Comparison of ENCODE assay signal across 15 cellular contexts in genomic region chr9:98369896-98370295, GRCh38.
DNase-seq lines count a peak whose midpoint lies in the region; ATAC-seq and TF ChIP-seq lines count a peak whose summit lies in the region.
"Had no signal": no experiment of that assay in that cellular context is flagged by ENCODE, and none has a peak within 500 bp of the region (broad histone marks: within the 10 kb centered on the region; RNA-seq: fewer than 3 reads in every experiment).

No MANE protein-coding gene starts in this region.

- intact Hi-C loops in natural killer cell (cut with micrococcal nuclease) = no loop called here

- peaks cover 10 to 29% of the 10 kb centered on the region in 2 donors for H3K27me3 Mint-ChIP-seq in natural killer cell treated with Interleukin-12 subunit alpha and Interleukin-12 subunit beta and Interleukin-15 and Interleukin-18, amount 100 ng/mL, for 72 hours
- H3K27me3 Mint-ChIP-seq in natural killer cell (ENCODE audit: low read depth in 2 of 2) = peaks cover 6% of the 10 kb centered on the region in 2 donors

- no peak overlapping the region for H3K27ac Mint-ChIP-seq in natural killer cell treated with Interleukin-12 subunit alpha and Interleukin-12 subunit beta and Interleukin-15 and Interleukin-18, amount 100 ng/mL, for 72 hours
- H3K27ac Mint-ChIP-seq in natural killer cell = no peak overlapping the region
- H3K27ac Mint-ChIP-seq: B cell; CD4-positive, alpha-beta T cell; CD8-positive, alpha-beta T cell had no signal

- ATAC-seq in natural killer cell treated with Interleukin-12 subunit alpha and Interleukin-12 subunit beta and Interleukin-15 and Interleukin-18, amount 100 ng/mL, for 72 hours = no peak
- ATAC-seq in natural killer cell (no peak), left lobe of liver (no peak), GM18519 (IDR thresholded peaks at IDR 0.05; ENCODE audit: low FRiP score, unreplicated experiment) (no peak)
- ATAC-seq: A549; CD8-positive, alpha-beta T cell; GM12878 had no signal

- TF ChIP-seq CTCF in natural killer cell (IDR thresholded peaks at IDR 0.05) = no peak

- no peak overlapping the region for H3K4me3 Mint-ChIP-seq in natural killer cell treated with Interleukin-12 subunit alpha and Interleukin-12 subunit beta and Interleukin-15 and Interleukin-18, amount 100 ng/mL, for 72 hours
- no peak overlapping the region for H3K4me3 Mint-ChIP-seq in natural killer cell
- H3K4me3 Mint-ChIP-seq: B cell; CD4-positive, alpha-beta T cell; CD8-positive, alpha-beta T cell had no signal

- peaks cover 5% of the 10 kb centered on the region for H3K9me3 Mint-ChIP-seq in natural killer cell treated with Interleukin-12 subunit alpha and Interleukin-12 subunit beta and Interleukin-15 and Interleukin-18, amount 100 ng/mL, for 72 hours
- peaks cover 6 to 10% of the 10 kb centered on the region in 2 donors for H3K9me3 Mint-ChIP-seq in natural killer cell

- peaks cover 7% of the 10 kb centered on the region for H3K36me3 Mint-ChIP-seq in natural killer cell treated with Interleukin-12 subunit alpha and Interleukin-12 subunit beta and Interleukin-15 and Interleukin-18, amount 100 ng/mL, for 72 hours
- H3K36me3 Mint-ChIP-seq in natural killer cell = peaks cover 7% of the 10 kb centered on the region

- no peaks in the 10 kb centered on the region for H3K4me1 Mint-ChIP-seq in natural killer cell treated with Interleukin-12 subunit alpha and Interleukin-12 subunit beta and Interleukin-15 and Interleukin-18, amount 100 ng/mL, for 72 hours (ENCODE audit: low read depth in 2 of 2)
- H3K4me1 Mint-ChIP-seq in natural killer cell = no peaks in the 10 kb centered on the region

- peak; percentile 34 for DNase-seq in natural killer cell treated with Interleukin-12 subunit alpha and Interleukin-12 subunit beta and Interleukin-15 and Interleukin-18, amount 100 ng/mL, for 72 hours (ENCODE audit: low spot score)
- DNase-seq in natural killer cell (no peak), left lobe of liver (ENCODE audit: low spot score) (peak; percentile 12), amniotic stem cell (lab: John Stamatoyannopoulos, UW) (no peak)
- DNase-seq: AML-193; Caco-2; Calu3; CD4-positive, alpha-beta T cell; CD8-positive, alpha-beta T cell; DMS79 treated with DMSO at 0.1 percent for 48 hours; GF-D8 had no signal

Comparison
In these comparisons a context has a peak if more than half of its experiments do, and no peak if none do; other contexts are left out.
1. DNase-seq: peak in natural killer cell treated with Interleukin-12 subunit alpha and Interleukin-12 subunit beta and Interleukin-15 and Interleukin-18, amount 100 ng/mL, for 72 hours (single experiment) and left lobe of liver (single experiment); none in natural killer cell (single experiment) and amniotic stem cell (single experiment).